In the genomic region with DNA sequence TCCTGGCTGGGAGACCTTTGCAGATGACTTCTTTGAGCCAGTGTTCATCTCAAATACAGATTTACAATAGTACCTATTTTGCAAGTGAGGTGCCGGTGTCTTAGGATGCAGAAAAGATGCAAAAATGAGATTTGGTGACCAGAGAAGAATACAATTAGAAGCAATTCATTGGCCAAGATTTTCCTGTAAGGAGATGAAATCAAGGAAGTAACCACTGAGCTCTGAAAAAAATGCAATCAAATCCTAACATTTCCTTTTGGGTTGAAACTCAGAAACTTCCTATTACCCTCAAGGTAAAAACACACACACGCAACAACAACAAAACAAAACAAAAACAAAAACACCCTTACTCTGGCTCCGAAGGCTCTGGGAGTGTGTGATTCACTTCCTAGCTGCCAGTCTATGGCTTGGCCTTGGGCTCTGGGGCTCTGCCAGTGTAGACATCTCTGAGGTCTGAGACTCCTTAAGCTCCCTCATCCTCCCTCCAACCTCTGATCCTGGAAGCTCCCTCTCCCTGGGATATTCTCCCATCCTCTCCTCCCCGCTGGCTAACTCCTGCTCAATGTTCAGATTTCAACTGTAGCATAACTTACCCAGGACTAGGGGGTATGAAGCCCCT, we compare ENCODE assay signal across 18 cellular contexts. TPM values are rescaled to one million over a fixed set of nuclear protein-coding genes. Genes with fewer than 3 reads are reported as not detected.
A peak's percentile ranks its signal among the peaks of the same experiment; 100 is the strongest.
DNase-seq lines count a peak whose midpoint lies in the region; ATAC-seq and TF ChIP-seq lines count a peak whose summit lies in the region.
"Had no signal": no experiment of that assay in that cellular context is flagged by ENCODE, and none has a peak within 500 bp of the region (broad histone marks: within the 10 kb centered on the region; RNA-seq: fewer than 3 reads in every experiment).

No MANE protein-coding gene starts in this region.

- POLR2A ChIA-PET in T-cell (lab: Charles Lee), result interaction anchor here in 1 of 2 donors (0.7 kb wide), 1 partner anchor 465 kb away, joined by 5 read pairs; no protein-coding TSS in a partner anchor
- POLR2A ChIA-PET in CD4-positive, alpha-beta T cell (lab: Charles Lee), result interaction anchor here (1.2 to 1.6 kb wide), 2 partner anchors 29 to 61 kb away, joined by 5 to 6 read pairs; partner anchors contain the start of gene BBS2

- H2AFZ ChIP-seq in H9 (ENCODE audit: low read length) (no peak overlapping the region), fibroblast of lung (ENCODE audit: low read length) (no peak overlapping the region)

- H4K8ac ChIP-seq in H9 (replicated peaks; ENCODE audit: insufficient read length, low read depth, low read length), result no peak overlapping the region

- no peak overlapping the region for H2BK5ac ChIP-seq in H9 (ENCODE audit: insufficient read length, low read length)

- H4K5ac ChIP-seq in H9 (ENCODE audit: insufficient read length, low read depth, low read length), result no peak overlapping the region

- no peaks in the 10 kb centered on the region for H3K27me3 ChIP-seq in H9 (ENCODE audit: insufficient read depth, low read length)
- H3K27me3 ChIP-seq in fibroblast of lung (ENCODE audit: control insufficient read depth, insufficient read depth, low read length), result no peaks in the 10 kb centered on the region
- no peaks in the 10 kb centered on the region for H3K27me3 ChIP-seq in right atrium auricular region
- H3K27me3 ChIP-seq in CD4-positive, alpha-beta T cell (ENCODE audit: control insufficient read depth, insufficient read depth, low read length), result no peaks in the 10 kb centered on the region

- no peak overlapping the region for H3K23ac ChIP-seq in H9 (ENCODE audit: insufficient read length, low read depth, low read length)

- H3K27ac ChIP-seq in H9 (ENCODE audit: insufficient read length, low read depth, low read length), result peak overlapping the region; percentile 86
- H3K27ac ChIP-seq in fibroblast of lung (ENCODE audit: insufficient read depth, low read length), result no peak overlapping the region
- H3K27ac ChIP-seq in right atrium auricular region, result no peak overlapping the region
- no peak overlapping the region for H3K27ac ChIP-seq in CD4-positive, alpha-beta T cell (ENCODE audit: low read depth, low read length)
- H3K27ac ChIP-seq: parathyroid adenoma, stomach had no signal

- H3K4me1 ChIP-seq in H9 (ENCODE audit: insufficient read depth, low read length) (peaks cover 4% of the 10 kb centered on the region; the same call in 1 of the 2 replicates), fibroblast of lung (ENCODE audit: control insufficient read depth, extremely low read depth, insufficient read depth, low read length) (no peaks in the 10 kb centered on the region), right atrium auricular region (peaks cover 0 to 14% of the 10 kb centered on the region in 2 donors)

- H3K14ac ChIP-seq in H9 (ENCODE audit: insufficient read depth, low read length), result peak overlapping the region; percentile 64; the same call in 1 of the 2 replicates

- H3K4me3 Mint-ChIP-seq in H9 (peak overlapping the region; percentile 21 to 76; a peak in 3 of 5 replicates), T-cell (peak overlapping the region in 1 of 3 donors; percentile 17)
- H3K4me3 Mint-ChIP-seq in CD4-positive, alpha-beta T cell, result no peak overlapping the region
- H3K4me3 Mint-ChIP-seq: activated CD8-positive, alpha-beta T cell treated with anti-CD3 and anti-CD28 coated beads for 36 hours had no signal

- no peak overlapping the region for H3K9ac ChIP-seq in H9 (ENCODE audit: extremely low read depth, insufficient read length, low read length)
- no peak overlapping the region for H3K9ac ChIP-seq in fibroblast of lung (ENCODE audit: insufficient read depth, low read length)
- H3K9ac ChIP-seq: parathyroid adenoma had no signal

- no peak overlapping the region for H2BK15ac ChIP-seq in H9 (ENCODE audit: low read depth, low read length)

- no peaks in the 10 kb centered on the region for H3K23me2 ChIP-seq in H9 (ENCODE audit: insufficient read length, low read depth, low read length, poor library complexity, severe bottlenecking)

- H3K36me3 ChIP-seq in fibroblast of lung (ENCODE audit: control insufficient read depth, insufficient read depth, low read length) (no peaks in the 10 kb centered on the region), right atrium auricular region (no peaks in the 10 kb centered on the region)
- H3K36me3 ChIP-seq: stomach had no signal

- H3K4me3 ChIP-seq in fibroblast of lung (replicated peaks in 1 of 4; ENCODE audit: control extremely low read depth in 1 of 4, insufficient read depth in 1 of 4, low read depth in 3 of 4, low read length in 4 of 4) (no peak overlapping the region), right atrium auricular region (no peak overlapping the region)
- H3K4me3 ChIP-seq: stomach had no signal

- H3K36me3 Mint-ChIP-seq in H9 (ENCODE audit: insufficient read depth in 1 of 3, low read depth in 3 of 3), result no peaks in the 10 kb centered on the region; a peak in 1 of 7 replicates
- no peaks in the 10 kb centered on the region for H3K36me3 Mint-ChIP-seq in T-cell
- no peaks in the 10 kb centered on the region for H3K36me3 Mint-ChIP-seq in CD4-positive, alpha-beta T cell (ENCODE audit: low read depth)

- intact Hi-C loops in CD4-positive, alpha-beta T cell (cut with DNase I, micrococcal nuclease), result no loop called here

- no peaks in the 10 kb centered on the region for H3K79me1 ChIP-seq in H9 (ENCODE audit: insufficient read depth, low read depth, low read length, poor library complexity, severe bottlenecking)

- no CpG with 5 or more reads among the region's 4 CpGs for WGBS in H9 (ENCODE audit: extremely low coverage, insufficient read length, low lambda C conversion rate)

- no peak overlapping the region for H3T11ph ChIP-seq in H9 (ENCODE audit: low read length)

- H3K4ac ChIP-seq in H9 (ENCODE audit: low read depth, low read length), result no peak overlapping the region

- H3K56ac ChIP-seq in H9 (ENCODE audit: insufficient read length, low read depth, low read length), result no peak overlapping the region

- peak overlapping the region; percentile 49 for H3K4me2 ChIP-seq in H9 (ENCODE audit: insufficient read depth, insufficient read length, low read length)
- peak overlapping the region; percentile 10 for H3K4me2 ChIP-seq in fibroblast of lung (ENCODE audit: extremely low read depth, insufficient read depth, low read length)

- H4K91ac ChIP-seq in H9 (ENCODE audit: insufficient read length, low read depth, low read length), result no peak overlapping the region

- no peaks in the 10 kb centered on the region for H3K79me2 ChIP-seq in H9 (ENCODE audit: insufficient read depth, low read length)
- no peaks in the 10 kb centered on the region for H3K79me2 ChIP-seq in fibroblast of lung (ENCODE audit: control insufficient read depth, insufficient read depth, low read length)
- H3K79me2 ChIP-seq: parathyroid adenoma had no signal

- DNase-seq in H9 (no peak), T-cell (no peak), fibroblast of lung (ENCODE audit: low read depth in 2 of 2) (no peak), putamen (ENCODE audit: low spot score) (peak; percentile 13), SHP77 (lab: John Stamatoyannopoulos, UW) (no peak), right atrium auricular region (ENCODE audit: low spot score) (no peak), SIG-M5 (lab: John Stamatoyannopoulos, UW) (no peak)
- no peak for DNase-seq in CD4-positive, alpha-beta T cell
- DNase-seq: activated CD8-positive, alpha-beta T cell treated with anti-CD3 and anti-CD28 coated beads for 36 hours; activated naive CD4-positive, alpha-beta T cell treated with anti-CD3 and anti-CD28 coated beads, Interleukin-2, amount 50 U/mL, for 16 hours; cortex of kidney; NCI-H1436; NK-92 treated with Interleukin-12 subunit alpha and Interleukin-12 subunit beta, amount 100 ng/mL, for 24 hours; stimulated activated CD4-positive, alpha-beta T cell treated with anti-CD3 and anti-CD28 coated beads, Interleukin-4, amount 100 ng/mL, for 1 hour; stomach; SW 1271 had no signal

- ATAC-seq in T-cell (replicated peaks in 1 of 4), result no peak
- ATAC-seq in CD4-positive, alpha-beta T cell (ENCODE audit: poor library complexity), result no peak
- ATAC-seq: activated CD8-positive, alpha-beta T cell treated with anti-CD3 and anti-CD28 coated beads for 36 hours had no signal

- no peak overlapping the region for H2AK5ac ChIP-seq in H9 (ENCODE audit: insufficient read length, low read length)

- H3K9me3 ChIP-seq in H9 (ENCODE audit: control insufficient read depth, low read depth, low read length), result no peaks in the 10 kb centered on the region
- H3K9me3 ChIP-seq in fibroblast of lung (ENCODE audit: control insufficient read depth, insufficient read depth, low read depth, low read length), result no peaks in the 10 kb centered on the region
- no peaks in the 10 kb centered on the region for H3K9me3 ChIP-seq in right atrium auricular region
- no peaks in the 10 kb centered on the region for H3K9me3 ChIP-seq in CD4-positive, alpha-beta T cell (ENCODE audit: control insufficient read depth, low read length)
- H3K9me3 ChIP-seq: stomach had no signal

- H3K18ac ChIP-seq in H9 (ENCODE audit: insufficient read length, low read depth, low read length), result peak overlapping the region; percentile 17

- H4K20me1 ChIP-seq in H9 (ENCODE audit: control insufficient read depth, insufficient read depth, insufficient read length) (no peaks in the 10 kb centered on the region), fibroblast of lung (ENCODE audit: control insufficient read depth, extremely low read depth, insufficient read depth, low read length) (no peaks in the 10 kb centered on the region)

- H3K27ac Mint-ChIP-seq in H9 (peak overlapping the region; percentile 50 to 99 (median 98)), T-cell (peak overlapping the region; percentile 65 to 81)
- H3K27ac Mint-ChIP-seq in CD4-positive, alpha-beta T cell, result no peak overlapping the region
- H3K27ac Mint-ChIP-seq: activated CD8-positive, alpha-beta T cell treated with anti-CD3 and anti-CD28 coated beads for 36 hours had no signal

- H2BK20ac ChIP-seq in H9 (ENCODE audit: low read depth, low read length, poor library complexity, severe bottlenecking), result no peak overlapping the region

- CTCF ChIA-PET in T-cell (lab: Charles Lee), result interaction anchor here in 1 of 2 donors (0.6 to 0.8 kb wide), 2 partner anchors 18 to 828 kb away, joined by 3 to 4 read pairs; no protein-coding TSS in a partner anchor
- CTCF ChIA-PET in CD4-positive, alpha-beta T cell (lab: Charles Lee), result no interaction called here

- H3K27me3 Mint-ChIP-seq in H9 (ENCODE audit: low read depth), result peaks cover 12% of the 10 kb centered on the region
- peaks cover 4 to 5% of the 10 kb centered on the region in 2 donors for H3K27me3 Mint-ChIP-seq in T-cell
- H3K27me3 Mint-ChIP-seq in CD4-positive, alpha-beta T cell, result peaks cover 5% of the 10 kb centered on the region
- H3K27me3 Mint-ChIP-seq: activated CD8-positive, alpha-beta T cell treated with anti-CD3 and anti-CD28 coated beads for 36 hours had no signal

- TF ChIP-seq CTCF in H9 (conservative IDR thresholded peaks at IDR 0.05), result no peak
- no peak for TF ChIP-seq CTCF in fibroblast of lung (conservative IDR thresholded peaks at IDR 0.05 in 1 of 2, IDR thresholded peaks at IDR 0.05 in 1 of 2; ENCODE audit: low read depth in 1 of 2, low read length in 2 of 2)
- no peak for TF ChIP-seq CTCF in right atrium auricular region (IDR thresholded peaks at IDR 0.05)
- no peak for TF ChIP-seq CTCF in CD4-positive, alpha-beta T cell (IDR thresholded peaks at IDR 0.05)

- H3K4me1 Mint-ChIP-seq in H9 (peaks cover 30 to 34% of the 10 kb centered on the region in 2 experiments), T-cell (peaks cover 7 to 20% (median 16%) of the 10 kb centered on the region in 3 donors)
- H3K4me1 Mint-ChIP-seq in CD4-positive, alpha-beta T cell (ENCODE audit: low read depth), result peaks cover 16% of the 10 kb centered on the region

- H3K9me3 Mint-ChIP-seq in H9 (no peaks in the 10 kb centered on the region; a peak in 1 of 5 replicates), T-cell (no peaks in the 10 kb centered on the region)
- H3K9me3 Mint-ChIP-seq in CD4-positive, alpha-beta T cell, result no peaks in the 10 kb centered on the region
- H3K9me3 Mint-ChIP-seq: activated CD8-positive, alpha-beta T cell treated with anti-CD3 and anti-CD28 coated beads for 36 hours had no signal

- no peak overlapping the region for H2BK120ac ChIP-seq in H9 (ENCODE audit: low read depth, low read length, poor library complexity, severe bottlenecking)

- H2BK12ac ChIP-seq in H9 (ENCODE audit: insufficient read length, low read depth, low read length), result peak overlapping the region; percentile 40

RNA-seq across cellular contexts. Expression of gene MT4, which starts 16.8 kb away (rescaled TPM):
- total RNA-seq in H9 (2021), result not detected in 2 replicates
- not detected for total RNA-seq in T-cell
- not detected in 2 replicates for total RNA-seq in fibroblast of lung
- not detected in 2 replicates for polyA plus RNA-seq in fibroblast of lung
- not detected in 2 replicates for polyA plus RNA-seq in fibroblast of lung (2012)
- polyA minus RNA-seq in fibroblast of lung (ENCODE audit: low replicate concordance), result not detected in 2 replicates
- total RNA-seq in right atrium auricular region, result not detected
- total RNA-seq in CD4-positive, alpha-beta T cell, result not detected
- total RNA-seq: activated CD8-positive, alpha-beta T cell treated with anti-CD3 and anti-CD28 coated beads for 36 hours; liver; stomach had no signal
- polyA plus RNA-seq: liver, stomach had no signal

RNA-seq across cellular contexts. Expression of gene BBS2, which starts 28.2 kb away (rescaled TPM):
- 13.0 and 13.1 TPM in 2 replicates for total RNA-seq in H9 (2021)
- 10 to 100 TPM; 63.1 to 84.6 (median 76.6) TPM for total RNA-seq in T-cell
- 76.3 and 84.9 TPM in 2 replicates for total RNA-seq in fibroblast of lung
- polyA plus RNA-seq in fibroblast of lung, result 42.5 and 59.9 TPM in 2 replicates
- polyA plus RNA-seq in fibroblast of lung (2012), result 20.5 and 32.1 TPM in 2 replicates
- polyA minus RNA-seq in fibroblast of lung (ENCODE audit: low replicate concordance), result 41.8 and 58.3 TPM in 2 replicates
- total RNA-seq in right atrium auricular region, result 10 to 100 TPM; 28.6 to 49.6 TPM
- total RNA-seq in CD4-positive, alpha-beta T cell, result 10 to 100 TPM; 69.6 to 72.8 TPM

RNA-seq across cellular contexts. Expression of gene MT3, which starts 41.3 kb away (rescaled TPM):
- total RNA-seq in H9 (2021) (0.61 TPM in 1 of 2 replicates, not detected in the other), T-cell (1 to 10 TPM in 1 of 5 donors, under 1 TPM in 3, not detected in 1; 0.66 to 1.9 (median 0.84) TPM), fibroblast of lung (not detected in 2 replicates), right atrium auricular region (not detected)
- not detected in 2 replicates for polyA plus RNA-seq in fibroblast of lung
- polyA plus RNA-seq in fibroblast of lung (2012), result not detected in 2 replicates
- polyA minus RNA-seq in fibroblast of lung (ENCODE audit: low replicate concordance), result not detected in 2 replicates
- total RNA-seq in CD4-positive, alpha-beta T cell, result under 1 TPM in 1 of 2 experiments, not detected in 1; 0.50 TPM
- total RNA-seq: liver had no signal
- polyA plus RNA-seq: liver had no signal
